ENCODE assay signal across 8 cellular contexts in the genomic region with DNA sequence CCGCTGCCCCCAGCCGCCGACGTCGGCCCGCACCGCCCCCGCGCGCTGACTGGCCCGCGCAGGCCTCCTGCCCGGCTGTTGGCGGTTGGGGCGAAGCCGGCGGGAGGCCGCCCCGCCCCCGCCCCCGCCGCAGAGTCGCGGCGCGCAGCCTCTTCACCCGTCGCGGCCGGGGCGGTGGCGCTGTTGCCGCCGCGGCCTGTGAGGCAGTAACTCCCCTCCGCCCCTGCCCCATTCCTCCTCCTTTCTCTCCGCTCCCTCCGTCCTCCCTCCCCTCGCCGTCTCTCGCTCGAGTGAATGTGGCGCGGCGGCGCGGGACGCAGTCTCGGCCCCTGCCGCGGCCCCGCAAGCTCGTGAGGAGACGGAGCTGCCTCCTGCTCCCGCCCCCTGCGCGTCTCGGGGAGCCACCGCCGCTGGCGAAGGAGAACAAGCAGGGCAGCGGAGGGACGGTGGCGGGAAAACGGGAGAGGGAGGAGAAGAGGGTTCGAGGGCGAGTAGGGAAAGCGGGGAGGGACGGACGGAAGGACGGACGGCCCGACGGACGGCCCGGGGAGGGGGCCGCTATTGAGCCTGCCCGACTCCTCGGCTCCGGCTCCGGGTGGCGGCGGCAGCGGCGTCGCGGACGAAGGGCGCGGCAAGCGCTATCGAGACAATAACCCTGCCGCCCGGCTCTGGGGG. TPM values are rescaled to one million over a fixed set of nuclear protein-coding genes. Genes with fewer than 3 reads are reported as not detected.
A peak's percentile ranks its signal among the peaks of the same experiment; 100 is the strongest.
DNase-seq lines count a peak whose midpoint lies in the region; ATAC-seq, FAIRE-seq and TF ChIP-seq lines count a peak whose summit lies in the region.

No MANE protein-coding gene starts in this region.

- 0 to 1% methylated on average over 46 to 94 of the region's 94 CpGs for WGBS in pancreas, 2 donors
- 0 to 1% methylated on average over 21 to 47 of the region's 94 CpGs for WGBS in thyroid gland, 2 donors

- H3K36me3 ChIP-seq in HAP-1 (replicated peaks): no peaks in the 10 kb centered on the region
- H3K36me3 ChIP-seq in MG63: peaks cover 18% of the 10 kb centered on the region
- no peaks in the 10 kb centered on the region for H3K36me3 ChIP-seq in pancreas
- H3K36me3 ChIP-seq in thyroid gland: no peaks in the 10 kb centered on the region

- H3K9me3 Mint-ChIP-seq in activated naive CD8-positive, alpha-beta T cell (ENCODE audit: low read depth): no peaks in the 10 kb centered on the region

- H3K27me3 ChIP-seq in HAP-1 (ENCODE audit: low read depth): no peaks in the 10 kb centered on the region
- no peaks in the 10 kb centered on the region for H3K27me3 ChIP-seq in MG63
- no peaks in the 10 kb centered on the region for H3K27me3 ChIP-seq in pancreas
- H3K27me3 ChIP-seq in thyroid gland: no peaks in the 10 kb centered on the region

- in situ Hi-C loops in HAP-1 (cut with MboI; ENCODE audit: low sequenced_read_pairs): no loop called here
- in situ Hi-C loops in SK-MEL-5 (cut with HindIII; ENCODE audit: low pct_unique_long_range_greater_than_20kb, low sequenced_read_pairs): no loop called here

- H3K4me1 Mint-ChIP-seq in activated naive CD8-positive, alpha-beta T cell (ENCODE audit: low read depth): peaks cover 41% of the 10 kb centered on the region

- peak overlapping the region; percentile 92 for H3K27ac Mint-ChIP-seq in activated naive CD8-positive, alpha-beta T cell

- H3K4me1 ChIP-seq in HAP-1: peaks cover 12% of the 10 kb centered on the region; the same call in 1 of the 2 replicates
- peaks cover 5 to 14% (median 13%) of the 10 kb centered on the region in 3 donors for H3K4me1 ChIP-seq in pancreas
- H3K4me1 ChIP-seq in thyroid gland: peaks cover 0 to 10% of the 10 kb centered on the region in 2 donors

- TF ChIP-seq CTCF in GM10248 (IDR thresholded peaks at IDR 0.05; ENCODE audit: control extremely low read depth, extremely low read depth, low read depth, missing control alignments): peak; percentile 56
- TF ChIP-seq CTCF in pancreas (IDR thresholded peaks at IDR 0.05): peak in 1 of 4 donors; percentile 12
- peak in 2 of 6 experiments; percentile 37 to 42 for TF ChIP-seq CTCF in thyroid gland (IDR thresholded peaks at IDR 0.05)

- peak; percentile 80 to 87 (median 86) for ATAC-seq in pancreas

- intact Hi-C loops in head of caudate nucleus (cut with DNase I): loop anchor here (2.0 kb wide), 2 partner anchors 95 to 219 kb away; a partner anchor contains a TSS
- intact Hi-C loops in pancreas (cut with DNase I): no loop called here
- intact Hi-C loops in thyroid gland (cut with DNase I): loop anchor here (5.0 kb wide), 1 partner anchor 217 kb away; a partner anchor contains a TSS

- POLR2A ChIA-PET in GM10248 (lab: Yijun Ruan, JAX): interaction anchor here (1.2 kb wide), 1 partner anchor 10 kb away, joined by 5 read pairs; no protein-coding TSS in a partner anchor

- H3K9me3 ChIP-seq in HAP-1 (no peaks in the 10 kb centered on the region), MG63 (no peaks in the 10 kb centered on the region), pancreas (no peaks in the 10 kb centered on the region), thyroid gland (no peaks in the 10 kb centered on the region)

- TF ChIP-seq POLR2A in thyroid gland (IDR thresholded peaks at IDR 0.05): peak; percentile 68 to 93

- H3K4me3 ChIP-seq in HAP-1: peak overlapping the region; percentile 83
- peak overlapping the region; percentile 99 for H3K4me3 ChIP-seq in MG63
- H3K4me3 ChIP-seq in pancreas: peak overlapping the region; percentile 78 to 91 (median 90)
- H3K4me3 ChIP-seq in thyroid gland (replicated peaks in 1 of 3): peak overlapping the region; percentile 65 to 91 (median 86)

- CTCF ChIA-PET in GM10248 (lab: Yijun Ruan, JAX): interaction anchor here (1.3 to 1.8 kb wide), 3 partner anchors 9 to 54 kb away, joined by 3 to 6 read pairs (median 4); no protein-coding TSS in a partner anchor

- no peaks in the 10 kb centered on the region for H3K27me3 Mint-ChIP-seq in activated naive CD8-positive, alpha-beta T cell

- peak; percentile 87 for DNase-seq in GM10248 (ENCODE audit: extremely low spot score)
- DNase-seq in HAP-1 (ENCODE audit: low spot score in 2 of 2): peak; percentile 88 to 89
- DNase-seq in MG63: peak; percentile 92
- peak; percentile 76 for DNase-seq in SK-MEL-5 (ENCODE audit: low read depth, low spot score)
- peak; percentile 75 to 97 (median 91) for DNase-seq in head of caudate nucleus
- peak in 5 of 6 donors; percentile 81 to 91 (median 86) for DNase-seq in pancreas
- DNase-seq in thyroid gland: peak; percentile 84 to 85

- no peaks in the 10 kb centered on the region for H3K36me3 Mint-ChIP-seq in activated naive CD8-positive, alpha-beta T cell

- peak overlapping the region; percentile 87 for H3K4me3 Mint-ChIP-seq in activated naive CD8-positive, alpha-beta T cell

- FAIRE-seq in pancreas (lab: Jason Lieb, UNC): no peak

- H3K27ac ChIP-seq in pancreas (peak overlapping the region; percentile 98 to 99 (median 98)), thyroid gland (peak overlapping the region; percentile 98 to 100 (median 99))

RNA-seq across cellular contexts. Expression of a gene that starts 0.6 kb away (rescaled TPM):
- total RNA-seq in MG63 (2014; rRNA removed; shearing (Covaris generic); ENCODE audit: low replicate concordance): 23.5 and 28.4 TPM in 2 replicates
- total RNA-seq in SK-MEL-5 (2014; rRNA removed; shearing (Covaris generic)): 101 and 115 TPM in 2 replicates
- 49.7 and 74.9 TPM in 2 replicates for polyA plus RNA-seq in SK-MEL-5 (2015; cell fraction: cytosol; rRNA removed)
- 93.9 and 95.2 TPM in 2 replicates for polyA plus RNA-seq in SK-MEL-5 (2015; cell fraction: nucleus; rRNA removed)
- total RNA-seq in pancreas (10 to 100 TPM; 22.3 to 41.0 (median 27.9) TPM), thyroid gland (100 to 1,000 TPM in 3 of 4 donors, 10 to 100 TPM in 1; 88.7 to 108 (median 106) TPM)
- 10 to 100 TPM in 1 of 2 donors, 1 to 10 TPM in 1; 7.8 to 11.1 TPM for polyA plus RNA-seq in pancreas

Comparison
In these comparisons a context has a peak if more than half of its experiments do, and no peak if none do; other contexts are left out.
1. Peak in every context shown above with its lines: DNase-seq, ATAC-seq, H3K4me3 ChIP-seq and H3K27ac ChIP-seq.
2. intact Hi-C loops: an anchor here in head of caudate nucleus (2.0 kb wide) and thyroid gland (5.0 kb wide); none called in pancreas.